In genomic region chr19:5693195-5694166, GRCh38 we compare ENCODE assay signal across 10 cellular contexts. TPM values are rescaled to one million over a fixed set of nuclear protein-coding genes. Genes with fewer than 3 reads are reported as not detected.
DNase-seq lines count a peak whose midpoint lies in the region; ATAC-seq and TF ChIP-seq lines count a peak whose summit lies in the region.
"Had no signal": no experiment of that assay in that cellular context is flagged by ENCODE, and none has a peak within 500 bp of the region (broad histone marks: within the 10 kb centered on the region; RNA-seq: fewer than 3 reads in every experiment).

No MANE protein-coding gene starts in this region.

- no peak for TF ChIP-seq CTCF in H9 (conservative IDR thresholded peaks at IDR 0.05)
- TF ChIP-seq CTCF in nephron progenitor cell (IDR thresholded peaks at IDR 0.05): no peak

- peaks cover 5 to 6% of the 10 kb centered on the region in 2 experiments; a peak in 2 of 5 replicates for H3K9me3 Mint-ChIP-seq in H9
- no peaks in the 10 kb centered on the region for H3K9me3 Mint-ChIP-seq in activated T-helper 1 cell treated with anti-CD3 and anti-CD28 coated beads, Interleukin-12 subunit alpha, Interleukin-12 subunit beta, Interleukin-2, Interleukin-4 antibody, amounts not matched to agents 30 ng/mL and 10 ng/mL and 1 ng/mL, durations not matched to agents 14 hours and 24 hours and 36 hours
- H3K9me3 Mint-ChIP-seq in nephron progenitor cell: no peaks in the 10 kb centered on the region
- H3K9me3 Mint-ChIP-seq: activated naive CD8-positive, alpha-beta T cell treated with anti-CD3 and anti-CD28 coated beads, Interleukin-2, amount 10 ng/mL, durations not matched to agents 7 days and 5 days had no signal

- H4K91ac ChIP-seq in H9 (ENCODE audit: insufficient read length, low read depth, low read length): no peak overlapping the region

- H3K27me3 Mint-ChIP-seq in H9 (ENCODE audit: low read depth) (peaks cover 8% of the 10 kb centered on the region; the same call in 1 of the 2 replicates), nephron progenitor cell (ENCODE audit: low read depth, poor library complexity) (peaks cover 3% of the 10 kb centered on the region)
- no peaks in the 10 kb centered on the region for H3K27me3 Mint-ChIP-seq in activated T-helper 1 cell treated with anti-CD3 and anti-CD28 coated beads, Interleukin-12 subunit alpha, Interleukin-12 subunit beta, Interleukin-2, Interleukin-4 antibody, amounts not matched to agents 30 ng/mL and 10 ng/mL and 1 ng/mL, durations not matched to agents 14 hours and 24 hours and 36 hours (ENCODE audit: insufficient read depth)
- H3K27me3 Mint-ChIP-seq: activated naive CD8-positive, alpha-beta T cell treated with anti-CD3 and anti-CD28 coated beads, Interleukin-2, amount 10 ng/mL, durations not matched to agents 7 days and 5 days had no signal

- H3K27ac Mint-ChIP-seq in H9 (no peak overlapping the region; a peak in 1 of 7 replicates), nephron progenitor cell (peak overlapping the region; percentile 22)
- H3K27ac Mint-ChIP-seq in activated T-helper 1 cell treated with anti-CD3 and anti-CD28 coated beads, Interleukin-12 subunit alpha, Interleukin-12 subunit beta, Interleukin-2, Interleukin-4 antibody, amounts not matched to agents 30 ng/mL and 10 ng/mL and 1 ng/mL, durations not matched to agents 14 hours and 24 hours and 36 hours: peak overlapping the region; percentile 65
- H3K27ac Mint-ChIP-seq: activated naive CD8-positive, alpha-beta T cell treated with anti-CD3 and anti-CD28 coated beads, Interleukin-2, amount 10 ng/mL, durations not matched to agents 7 days and 5 days had no signal

- H3K4ac ChIP-seq in H9 (ENCODE audit: low read depth, low read length): no peak overlapping the region

- H3K79me2 ChIP-seq in H9 (ENCODE audit: insufficient read depth, low read length): peaks cover 14% of the 10 kb centered on the region; the same call in 1 of the 2 replicates

- H3K23ac ChIP-seq in H9 (ENCODE audit: insufficient read length, low read depth, low read length): no peak overlapping the region

- H3K27me3 ChIP-seq in H9 (ENCODE audit: insufficient read depth, low read length): no peaks in the 10 kb centered on the region

- no peak overlapping the region for H3K27ac ChIP-seq in H9 (ENCODE audit: insufficient read length, low read depth, low read length)

- no peak for ATAC-seq in HG02588 (IDR thresholded peaks at IDR 0.05; ENCODE audit: unreplicated experiment)
- ATAC-seq: right cardiac atrium had no signal

- no peak overlapping the region for H4K5ac ChIP-seq in H9 (ENCODE audit: insufficient read length, low read depth, low read length)

- peaks cover 4 to 12% of the 10 kb centered on the region in 2 experiments for H3K4me1 Mint-ChIP-seq in H9
- H3K4me1 Mint-ChIP-seq in activated T-helper 1 cell treated with anti-CD3 and anti-CD28 coated beads, Interleukin-12 subunit alpha, Interleukin-12 subunit beta, Interleukin-2, Interleukin-4 antibody, amounts not matched to agents 30 ng/mL and 10 ng/mL and 1 ng/mL, durations not matched to agents 14 hours and 24 hours and 36 hours (ENCODE audit: low read depth): peaks cover 9% of the 10 kb centered on the region
- peaks cover 16% of the 10 kb centered on the region for H3K4me1 Mint-ChIP-seq in nephron progenitor cell

- no peak overlapping the region for H2BK20ac ChIP-seq in H9 (ENCODE audit: low read depth, low read length, poor library complexity, severe bottlenecking)

- H3K4me3 Mint-ChIP-seq in H9 (peak overlapping the region in 1 of 2 experiments; percentile 40; a peak in 1 of 5 replicates), nephron progenitor cell (no peak overlapping the region)
- H3K4me3 Mint-ChIP-seq in activated T-helper 1 cell treated with anti-CD3 and anti-CD28 coated beads, Interleukin-12 subunit alpha, Interleukin-12 subunit beta, Interleukin-2, Interleukin-4 antibody, amounts not matched to agents 30 ng/mL and 10 ng/mL and 1 ng/mL, durations not matched to agents 14 hours and 24 hours and 36 hours: peak overlapping the region; percentile 99

- WGBS in H9 (ENCODE audit: extremely low coverage, insufficient read length, low lambda C conversion rate): no CpG with 5 or more reads among the region's 39 CpGs

- H2AFZ ChIP-seq in H9 (ENCODE audit: low read length): no peak overlapping the region

- no peak overlapping the region for H3T11ph ChIP-seq in H9 (ENCODE audit: low read length)

- H4K20me1 ChIP-seq in H9 (ENCODE audit: control insufficient read depth, insufficient read depth, insufficient read length): no peaks in the 10 kb centered on the region

- H3K23me2 ChIP-seq in H9 (ENCODE audit: insufficient read length, low read depth, low read length, poor library complexity, severe bottlenecking): peaks cover 5% of the 10 kb centered on the region

- no peak overlapping the region for H3K14ac ChIP-seq in H9 (ENCODE audit: insufficient read depth, low read length)

- no peak overlapping the region for H3K4me2 ChIP-seq in H9 (ENCODE audit: insufficient read depth, insufficient read length, low read length)

- H3K4me1 ChIP-seq in H9 (ENCODE audit: insufficient read depth, low read length): no peaks in the 10 kb centered on the region

- H2BK120ac ChIP-seq in H9 (ENCODE audit: low read depth, low read length, poor library complexity, severe bottlenecking): no peak overlapping the region

- H3K9ac ChIP-seq in H9 (ENCODE audit: extremely low read depth, insufficient read length, low read length): no peak overlapping the region

- intact Hi-C loops in activated T-helper 1 cell treated with anti-CD3 and anti-CD28 coated beads, Interleukin-12 subunit alpha, Interleukin-12 subunit beta, Interleukin-2, Interleukin-4 antibody, amounts not matched to agents 30 ng/mL and 10 ng/mL and 1 ng/mL, durations not matched to agents 14 hours and 24 hours and 36 hours (cut with micrococcal nuclease): no loop called here

- H3K36me3 Mint-ChIP-seq in H9 (ENCODE audit: insufficient read depth in 1 of 3, low read depth in 3 of 3): peaks cover 35 to 66% (median 49%) of the 10 kb centered on the region in 3 experiments
- H3K36me3 Mint-ChIP-seq in activated T-helper 1 cell treated with anti-CD3 and anti-CD28 coated beads, Interleukin-12 subunit alpha, Interleukin-12 subunit beta, Interleukin-2, Interleukin-4 antibody, amounts not matched to agents 30 ng/mL and 10 ng/mL and 1 ng/mL, durations not matched to agents 14 hours and 24 hours and 36 hours (ENCODE audit: low read depth): peaks cover 45% of the 10 kb centered on the region
- peaks cover 5% of the 10 kb centered on the region for H3K36me3 Mint-ChIP-seq in nephron progenitor cell (ENCODE audit: low read depth)

- no peaks in the 10 kb centered on the region for H3K9me3 ChIP-seq in H9 (ENCODE audit: control insufficient read depth, low read depth, low read length)

- H3K79me1 ChIP-seq in H9 (ENCODE audit: insufficient read depth, low read depth, low read length, poor library complexity, severe bottlenecking): no peaks in the 10 kb centered on the region

- DNase-seq in COLO668 (lab: John Stamatoyannopoulos, UW; ENCODE audit: unreplicated experiment): peak; percentile 22
- peak; percentile 38 for DNase-seq in H9
- DNase-seq in activated T-helper 1 cell treated with anti-CD3 and anti-CD28 coated beads, Interleukin-12 subunit alpha, Interleukin-12 subunit beta, Interleukin-2, Interleukin-4 antibody, amounts not matched to agents 30 ng/mL and 10 ng/mL and 1 ng/mL, durations not matched to agents 14 hours and 24 hours and 36 hours (ENCODE audit: low spot score): no peak
- DNase-seq in nephron progenitor cell: no peak
- DNase-seq in NCI-H1436 (lab: John Stamatoyannopoulos, UW): no peak
- DNase-seq in activated gamma-delta T cell (lab: John Stamatoyannopoulos, UW): no peak
- DNase-seq: activated naive CD8-positive, alpha-beta T cell treated with anti-CD3 and anti-CD28 coated beads, Interleukin-2, amount 10 ng/mL, durations not matched to agents 7 days and 5 days; NCI-H1694 had no signal

- no peak overlapping the region for H4K8ac ChIP-seq in H9 (replicated peaks; ENCODE audit: insufficient read length, low read depth, low read length)

- no peak overlapping the region for H2BK15ac ChIP-seq in H9 (ENCODE audit: low read depth, low read length)

- H2BK12ac ChIP-seq in H9 (ENCODE audit: insufficient read length, low read depth, low read length): no peak overlapping the region

- H2BK5ac ChIP-seq in H9 (ENCODE audit: insufficient read length, low read length): no peak overlapping the region

- H2AK5ac ChIP-seq in H9 (ENCODE audit: insufficient read length, low read length): no peak overlapping the region

- no peak overlapping the region for H3K56ac ChIP-seq in H9 (ENCODE audit: insufficient read length, low read depth, low read length)

- no peak overlapping the region for H3K18ac ChIP-seq in H9 (ENCODE audit: insufficient read length, low read depth, low read length)

RNA-seq across cellular contexts. Expression of gene RPL36, which starts 3.4 kb away (rescaled TPM):
- total RNA-seq in H9 (2021): 1,066 and 1,074 TPM in 2 replicates
- 1,000 and 1,001 TPM in 2 replicates for total RNA-seq in activated T-helper 1 cell treated with anti-CD3 and anti-CD28 coated beads, Interleukin-12 subunit alpha, Interleukin-12 subunit beta, Interleukin-2, Interleukin-4 antibody, amounts not matched to agents 30 ng/mL and 10 ng/mL and 1 ng/mL, durations not matched to agents 14 hours and 24 hours and 36 hours

RNA-seq across cellular contexts. Expression of gene HSD11B1L, which starts 12.7 kb away (rescaled TPM):
- 8.0 and 9.3 TPM in 2 replicates for total RNA-seq in H9 (2021)
- 1.9 TPM in 2 replicates for total RNA-seq in activated T-helper 1 cell treated with anti-CD3 and anti-CD28 coated beads, Interleukin-12 subunit alpha, Interleukin-12 subunit beta, Interleukin-2, Interleukin-4 antibody, amounts not matched to agents 30 ng/mL and 10 ng/mL and 1 ng/mL, durations not matched to agents 14 hours and 24 hours and 36 hours

RNA-seq across cellular contexts. Expression of gene MICOS13, which starts 13.2 kb away (rescaled TPM):
- total RNA-seq in H9 (2021): 23.4 and 23.8 TPM in 2 replicates
- total RNA-seq in activated T-helper 1 cell treated with anti-CD3 and anti-CD28 coated beads, Interleukin-12 subunit alpha, Interleukin-12 subunit beta, Interleukin-2, Interleukin-4 antibody, amounts not matched to agents 30 ng/mL and 10 ng/mL and 1 ng/mL, durations not matched to agents 14 hours and 24 hours and 36 hours: 57.4 and 60.6 TPM in 2 replicates

RNA-seq across cellular contexts. Expression of gene LONP1, which starts 26.5 kb away (rescaled TPM):
- total RNA-seq in H9 (2021): 108 and 113 TPM in 2 replicates
- 180 and 186 TPM in 2 replicates for total RNA-seq in activated T-helper 1 cell treated with anti-CD3 and anti-CD28 coated beads, Interleukin-12 subunit alpha, Interleukin-12 subunit beta, Interleukin-2, Interleukin-4 antibody, amounts not matched to agents 30 ng/mL and 10 ng/mL and 1 ng/mL, durations not matched to agents 14 hours and 24 hours and 36 hours

RNA-seq across cellular contexts. Expression of gene CATSPERD, which starts 27.0 kb away (rescaled TPM):
- total RNA-seq in H9 (2021): not detected in 2 replicates
- not detected in 2 replicates for total RNA-seq in activated T-helper 1 cell treated with anti-CD3 and anti-CD28 coated beads, Interleukin-12 subunit alpha, Interleukin-12 subunit beta, Interleukin-2, Interleukin-4 antibody, amounts not matched to agents 30 ng/mL and 10 ng/mL and 1 ng/mL, durations not matched to agents 14 hours and 24 hours and 36 hours
- total RNA-seq: activated naive CD8-positive, alpha-beta T cell treated with anti-CD3 and anti-CD28 coated beads, Interleukin-2, amount 10 ng/mL, durations not matched to agents 7 days and 5 days; right cardiac atrium had no signal

Comparison
In these comparisons a context has a peak if more than half of its experiments do, and no peak if none do; other contexts are left out.
1. DNase-seq: peak in COLO668 (single experiment) and H9 (single experiment); none in activated T-helper 1 cell treated with anti-CD3 and anti-CD28 coated beads, Interleukin-12 subunit alpha, Interleukin-12 subunit beta, Interleukin-2, Interleukin-4 antibody, amounts not matched to agents 30 ng/mL and 10 ng/mL and 1 ng/mL, durations not matched to agents 14 hours and 24 hours and 36 hours (single experiment), nephron progenitor cell (single experiment), NCI-H1436 (single experiment) and activated gamma-delta T cell (single experiment).
2. H3K27ac Mint-ChIP-seq: peak in activated T-helper 1 cell treated with anti-CD3 and anti-CD28 coated beads, Interleukin-12 subunit alpha, Interleukin-12 subunit beta, Interleukin-2, Interleukin-4 antibody, amounts not matched to agents 30 ng/mL and 10 ng/mL and 1 ng/mL, durations not matched to agents 14 hours and 24 hours and 36 hours (single experiment) and nephron progenitor cell (single experiment); none in H9 (0 of 3).